In the genomic region with DNA sequence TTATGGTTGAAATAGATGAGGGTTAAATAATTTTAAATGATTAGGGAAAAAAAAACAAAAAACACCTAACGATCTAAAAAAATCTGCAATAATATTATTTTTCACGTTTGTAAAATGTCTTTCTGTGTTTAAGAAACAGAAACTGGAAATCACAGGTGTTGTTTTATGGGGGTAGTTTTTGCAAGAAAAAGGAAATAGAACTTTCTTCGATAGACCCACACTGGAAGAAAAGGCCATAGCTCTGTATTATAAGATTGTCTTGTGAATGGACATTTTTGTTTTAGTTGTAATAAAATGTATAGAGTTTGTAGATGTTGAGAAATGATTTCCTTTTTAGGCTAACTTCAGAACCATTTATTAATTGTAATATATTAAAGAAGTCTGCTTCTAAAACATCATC, we compare ENCODE assay signal across 22 cellular contexts. TPM values are rescaled to one million over a fixed set of nuclear protein-coding genes. Genes with fewer than 3 reads are reported as not detected.
DNase-seq lines count a peak whose midpoint lies in the region; ATAC-seq, FAIRE-seq and TF ChIP-seq lines count a peak whose summit lies in the region.
"Had no signal": no experiment of that assay in that cellular context is flagged by ENCODE, and none has a peak within 500 bp of the region (broad histone marks: within the 10 kb centered on the region; RNA-seq: fewer than 3 reads in every experiment).

No MANE protein-coding gene starts in this region.

- peaks cover 2% of the 10 kb centered on the region for H3K9me3 Mint-ChIP-seq in activated B cell treated with CpG ODN at 0.5 μM for 24 hours
- H3K9me3 Mint-ChIP-seq: activated T-cell treated with anti-CD3 and anti-CD28 coated beads, Interleukin-2, amount 50 U/mL, for 24 hours; T-helper 1 cell treated with Interleukin-12 subunit alpha and Interleukin-12 subunit beta and Interleukin-4 antibody, amounts not matched to agents 30 μg/mL and 1 μg/mL, for 36 hours had no signal

- ATAC-seq in GM18868 (IDR thresholded peaks at IDR 0.05; ENCODE audit: unreplicated experiment) (peak; percentile 23), HG02885 (IDR thresholded peaks at IDR 0.05; ENCODE audit: poor library complexity, unreplicated experiment) (peak; percentile 22), activated B cell treated with CpG ODN at 0.5 μM for 24 hours (ENCODE audit: low read depth) (no peak)
- ATAC-seq: HCT116, sciatic nerve had no signal

- CTCF ChIA-PET in activated B cell treated with CpG ODN at 0.5 μM for 24 hours (lab: Charles Lee): interaction anchor here (1.7 kb wide), 1 partner anchor 94 kb away, joined by 5 read pairs; no protein-coding TSS in a partner anchor

- H3K27ac Mint-ChIP-seq in activated B cell treated with CpG ODN at 0.5 μM for 24 hours: peak overlapping the region; percentile 80
- H3K27ac Mint-ChIP-seq: activated T-cell treated with anti-CD3 and anti-CD28 coated beads, Interleukin-2, amount 50 U/mL, for 24 hours; brain; T-helper 1 cell treated with Interleukin-12 subunit alpha and Interleukin-12 subunit beta and Interleukin-4 antibody, amounts not matched to agents 30 μg/mL and 1 μg/mL, for 36 hours had no signal

- H3K4me3 Mint-ChIP-seq in activated B cell treated with CpG ODN at 0.5 μM for 24 hours: peak overlapping the region; percentile 66
- H3K4me3 Mint-ChIP-seq: activated T-cell treated with anti-CD3 and anti-CD28 coated beads, Interleukin-2, amount 50 U/mL, for 24 hours; T-helper 1 cell treated with Interleukin-12 subunit alpha and Interleukin-12 subunit beta and Interleukin-4 antibody, amounts not matched to agents 30 μg/mL and 1 μg/mL, for 36 hours had no signal

- TF ChIP-seq CTCF in activated B cell treated with CpG ODN at 0.5 μM for 24 hours (IDR thresholded peaks at IDR 0.05): no peak

- H3K27me3 Mint-ChIP-seq in activated B cell treated with CpG ODN at 0.5 μM for 24 hours: no peaks in the 10 kb centered on the region
- H3K27me3 Mint-ChIP-seq: activated T-cell treated with anti-CD3 and anti-CD28 coated beads, Interleukin-2, amount 50 U/mL, for 24 hours had no signal

- H3K36me3 Mint-ChIP-seq in activated B cell treated with CpG ODN at 0.5 μM for 24 hours (ENCODE audit: low read depth): peaks cover 6% of the 10 kb centered on the region

- POLR2A ChIA-PET in activated B cell treated with CpG ODN at 0.5 μM for 24 hours (lab: Charles Lee): interaction anchor here (0.6 to 1.7 kb wide), 5 partner anchors 16 to 94 kb away, joined by 3 to 24 read pairs (median 4); a partner anchor contains a TSS

- DNase-seq in activated B cell treated with CpG ODN at 0.5 μM for 24 hours: no peak
- DNase-seq in Kasumi-1 (lab: John Stamatoyannopoulos, UW): no peak
- no peak for DNase-seq in activated CD4-positive, alpha-beta T cell treated with anti-CD3 and anti-CD28 coated beads, Interleukin-2, amount 50 U/mL, for 1 hour
- DNase-seq in RCC 7860 (ENCODE audit: low spot score): no peak
- DNase-seq in hippocampal formation (lab: John Stamatoyannopoulos, UW): no peak
- DNase-seq: activated CD4-positive, alpha-beta T cell treated with anti-CD3 and anti-CD28 coated beads for 4 hours; activated naive CD4-positive, alpha-beta T cell; activated T-cell treated with anti-CD3 and anti-CD28 coated beads, Interleukin-2, amount 50 U/mL, for 24 hours; adrenal gland; head of caudate nucleus; NCI-H1417 treated with DMSO at 0.1 percent for 48 hours; NCI-H510A treated with DMSO at 0.1 percent for 48 hours; stimulated activated CD4-positive, alpha-beta T cell treated with anti-CD3 and anti-CD28 coated beads, Interleukin-15, amount 100 ng/mL, for 24 hours; trophoblast cell had no signal

- FAIRE-seq in A204.1 (lab: Jason Lieb, UNC): peak; percentile 61
- no peak for FAIRE-seq in RCC 7860 (lab: Jason Lieb, UNC)
- FAIRE-seq: A549 had no signal

- intact Hi-C loops in activated B cell treated with CpG ODN at 0.5 μM for 24 hours (cut with micrococcal nuclease): loop anchor here (5.0 to 10.0 kb wide), 4 partner anchors 80 to 1553 kb away; a partner anchor contains a TSS

- peaks cover 88% of the 10 kb centered on the region for H3K4me1 Mint-ChIP-seq in activated B cell treated with CpG ODN at 0.5 μM for 24 hours

RNA-seq across cellular contexts. Expression of a gene that starts 5.5 kb away (rescaled TPM):
- 79.9 and 82.7 TPM in 2 replicates for total RNA-seq in activated B cell treated with CpG ODN at 0.5 μM for 24 hours
